ENCODE assay signal across 8 cellular contexts in genomic region chr19:41792513-41793413, GRCh38. TPM values are rescaled to one million over a fixed set of nuclear protein-coding genes. Genes with fewer than 3 reads are reported as not detected.
A peak's percentile ranks its signal among the peaks of the same experiment; 100 is the strongest.
DNase-seq lines count a peak whose midpoint lies in the region; ATAC-seq and TF ChIP-seq lines count a peak whose summit lies in the region.

No MANE protein-coding gene starts in this region.

- no peaks in the 10 kb centered on the region for H3K4me1 Mint-ChIP-seq in endothelial cell (ENCODE audit: unreplicated experiment)
- H3K4me1 Mint-ChIP-seq in naive thymus-derived CD4-positive, alpha-beta T cell: peaks cover 0 to 8% (median 2%) of the 10 kb centered on the region in 7 donors

- H3K27me3 ChIP-seq in naive thymus-derived CD4-positive, alpha-beta T cell (ENCODE audit: control insufficient read depth in 2 of 2, insufficient read depth in 2 of 2, low read length in 2 of 2): no peaks in the 10 kb centered on the region
- no peaks in the 10 kb centered on the region for H3K27me3 ChIP-seq in aorta (ENCODE audit: control insufficient read depth in 1 of 2, insufficient read depth in 2 of 2, low read length in 1 of 2)

- H3K4me3 Mint-ChIP-seq in endothelial cell (ENCODE audit: unreplicated experiment): no peak overlapping the region
- H3K4me3 Mint-ChIP-seq in naive thymus-derived CD4-positive, alpha-beta T cell: no peak overlapping the region

- peak; percentile 76 for TF ChIP-seq CTCF in endothelial cell (IDR thresholded peaks at IDR 0.05; ENCODE audit: unreplicated experiment)

- CTCF ChIA-PET in naive thymus-derived CD4-positive, alpha-beta T cell (lab: Charles Lee): interaction anchor here (0.5 to 3.6 kb wide), 21 partner anchors 8 to 308 kb away, joined by 3 to 28 read pairs (median 3); no protein-coding TSS in a partner anchor

- H3K9me3 Mint-ChIP-seq in endothelial cell (ENCODE audit: unreplicated experiment): no peaks in the 10 kb centered on the region
- no peaks in the 10 kb centered on the region for H3K9me3 Mint-ChIP-seq in naive thymus-derived CD4-positive, alpha-beta T cell

- no peaks in the 10 kb centered on the region for H3K36me3 ChIP-seq in naive thymus-derived CD4-positive, alpha-beta T cell (ENCODE audit: control insufficient read depth in 2 of 3, insufficient read depth in 3 of 3, low read length in 3 of 3)
- H3K36me3 ChIP-seq in aorta (ENCODE audit: control insufficient read depth in 1 of 2, insufficient read depth in 2 of 2, low read length in 1 of 2): no peaks in the 10 kb centered on the region

- DNase-seq in GM04504 (ENCODE audit: low read depth): peak; percentile 11
- DNase-seq in MV-4-11 (lab: John Stamatoyannopoulos, UW): peak; percentile 72
- peak; percentile 12 to 15 for DNase-seq in activated CD4-positive, alpha-beta T cell treated with anti-CD3 and anti-CD28 coated beads, Interleukin-2, amount 50 U/mL, for 24 hours (ENCODE audit: low read depth in 1 of 2, low spot score in 1 of 2)
- DNase-seq in endothelial cell (ENCODE audit: low spot score): peak; percentile 70
- DNase-seq in naive thymus-derived CD4-positive, alpha-beta T cell: peak in 8 of 9 donors; percentile 15 to 63 (median 44)
- peak; percentile 57 to 79 for DNase-seq in aorta

- H3K27ac Mint-ChIP-seq in endothelial cell (ENCODE audit: unreplicated experiment): no peak overlapping the region
- no peak overlapping the region for H3K27ac Mint-ChIP-seq in naive thymus-derived CD4-positive, alpha-beta T cell

- intact Hi-C loops in naive thymus-derived CD4-positive, alpha-beta T cell (cut with micrococcal nuclease): loop anchor here (1.0 to 5.0 kb wide), 4 partner anchors 29 to 242 kb away; no protein-coding TSS in a partner anchor
- intact Hi-C loops in aorta (cut with DNase I): no loop called here

- H3K4me3 ChIP-seq in naive thymus-derived CD4-positive, alpha-beta T cell (ENCODE audit: low read length): no peak overlapping the region
- H3K4me3 ChIP-seq in aorta (ENCODE audit: low read length in 2 of 2): no peak overlapping the region

- no peak overlapping the region for H3K27ac ChIP-seq in naive thymus-derived CD4-positive, alpha-beta T cell (ENCODE audit: low read depth, low read length)
- H3K27ac ChIP-seq in aorta (ENCODE audit: low read depth in 1 of 2, low read length in 2 of 2): no peak overlapping the region

- ATAC-seq in naive thymus-derived CD4-positive, alpha-beta T cell: peak; percentile 66
- ATAC-seq in aorta (ENCODE audit: low FRiP score) (no peak), HG03196 (IDR thresholded peaks at IDR 0.05; ENCODE audit: unreplicated experiment) (no peak), HG03565 (IDR thresholded peaks at IDR 0.05; ENCODE audit: unreplicated experiment) (no peak)

- no peaks in the 10 kb centered on the region for H3K9me3 ChIP-seq in naive thymus-derived CD4-positive, alpha-beta T cell (ENCODE audit: control insufficient read depth in 2 of 3, low read length in 3 of 3)
- H3K9me3 ChIP-seq in aorta (ENCODE audit: control insufficient read depth, low read length): no peaks in the 10 kb centered on the region

- no peaks in the 10 kb centered on the region for H3K4me1 ChIP-seq in naive thymus-derived CD4-positive, alpha-beta T cell (ENCODE audit: control insufficient read depth in 2 of 2, insufficient read depth in 2 of 2, low read length in 2 of 2)
- H3K4me1 ChIP-seq in aorta (ENCODE audit: control insufficient read depth in 1 of 2, insufficient read depth in 2 of 2, low read length in 2 of 2): no peaks in the 10 kb centered on the region

- 24 to 26% methylated on average over 22 of the region's 22 CpGs for WGBS in aorta, 2 donors

- no peaks in the 10 kb centered on the region for H3K36me3 Mint-ChIP-seq in endothelial cell (ENCODE audit: low read depth, unreplicated experiment)
- no peaks in the 10 kb centered on the region for H3K36me3 Mint-ChIP-seq in naive thymus-derived CD4-positive, alpha-beta T cell

- POLR2A ChIA-PET in naive thymus-derived CD4-positive, alpha-beta T cell (lab: Charles Lee): interaction anchor here (0.7 to 0.8 kb wide), 2 partner anchors 16 to 28 kb away, joined by 3 to 5 read pairs; no protein-coding TSS in a partner anchor

- H3K27me3 Mint-ChIP-seq in endothelial cell (ENCODE audit: unreplicated experiment): no peaks in the 10 kb centered on the region
- H3K27me3 Mint-ChIP-seq in naive thymus-derived CD4-positive, alpha-beta T cell: peaks cover 22 to 57% (median 27%) of the 10 kb centered on the region in 5 donors

RNA-seq across cellular contexts. Expression of gene CEACAM3, which starts 3.6 kb away (rescaled TPM):
- not detected for total RNA-seq in endothelial cell (ENCODE audit: unreplicated experiment)
- 1 to 10 TPM in 1 of 5 experiments, under 1 TPM in 1, not detected in 3; 0.42 to 4.7 TPM for total RNA-seq in naive thymus-derived CD4-positive, alpha-beta T cell
- polyA plus RNA-seq in naive thymus-derived CD4-positive, alpha-beta T cell: not detected
- total RNA-seq in aorta: under 1 TPM; 0.39 to 0.99 TPM
- polyA plus RNA-seq in aorta: not detected

RNA-seq across cellular contexts. Expression of gene CEACAM6, which starts 37.4 kb away (rescaled TPM):
- total RNA-seq in endothelial cell (ENCODE audit: unreplicated experiment) (not detected), aorta (under 1 TPM in 1 of 2 donors, not detected in 1; 0.33 TPM)
- under 1 TPM in 1 of 5 experiments, not detected in 4; 0.15 TPM for total RNA-seq in naive thymus-derived CD4-positive, alpha-beta T cell
- polyA plus RNA-seq in naive thymus-derived CD4-positive, alpha-beta T cell: not detected
- polyA plus RNA-seq in aorta: 1 to 10 TPM in 1 of 2 donors, under 1 TPM in 1; 0.33 to 6.5 TPM

RNA-seq across cellular contexts. Expression of gene LYPD4, which starts 51.7 kb away (rescaled TPM):
- total RNA-seq in endothelial cell (ENCODE audit: unreplicated experiment) (not detected), aorta (not detected)
- not detected for total RNA-seq in naive thymus-derived CD4-positive, alpha-beta T cell
- polyA plus RNA-seq in naive thymus-derived CD4-positive, alpha-beta T cell: not detected
- polyA plus RNA-seq in aorta: not detected

RNA-seq across cellular contexts. Expression of gene DMRTC2, which starts 52.1 kb away (rescaled TPM):
- total RNA-seq in endothelial cell (ENCODE audit: unreplicated experiment): not detected
- under 1 TPM in 1 of 5 experiments, not detected in 4; 0.12 TPM for total RNA-seq in naive thymus-derived CD4-positive, alpha-beta T cell
- polyA plus RNA-seq in naive thymus-derived CD4-positive, alpha-beta T cell: not detected
- total RNA-seq in aorta: not detected
- not detected for polyA plus RNA-seq in aorta

Comparison
In these comparisons a context has a peak if more than half of its experiments do, and no peak if none do; other contexts are left out.
1. DNase-seq: peak in every context shown above with its lines; median percentile 72 in MV-4-11; 70 in endothelial cell; 68 in aorta; 44 in naive thymus-derived CD4-positive, alpha-beta T cell; 14 in activated CD4-positive, alpha-beta T cell treated with anti-CD3 and anti-CD28 coated beads, Interleukin-2, amount 50 U/mL, for 24 hours; 11 in GM04504.
2. intact Hi-C loops: an anchor here in naive thymus-derived CD4-positive, alpha-beta T cell (1.0 to 5.0 kb wide); none called in aorta.